In genomic region chr2:196166876-196167275, GRCh38 we compare ENCODE assay signal across 9 cellular contexts. TPM values are rescaled to one million over a fixed set of nuclear protein-coding genes. Genes with fewer than 3 reads are reported as not detected.
DNase-seq lines count a peak whose midpoint lies in the region; ATAC-seq, FAIRE-seq and TF ChIP-seq lines count a peak whose summit lies in the region.
"Had no signal": no experiment of that assay in that cellular context is flagged by ENCODE, and none has a peak within 500 bp of the region (broad histone marks: within the 10 kb centered on the region; RNA-seq: fewer than 3 reads in every experiment).

No MANE protein-coding gene starts in this region.

- H3K4me1 ChIP-seq in SJCRH30 (peaks cover 38% of the 10 kb centered on the region), upper lobe of left lung (peaks cover 0 to 27% (median 12%) of the 10 kb centered on the region in 4 donors)

- H3K4me1 Mint-ChIP-seq in activated T-cell treated with anti-CD3 and anti-CD28 coated beads, Interleukin-2, amount 50 U/mL, for 72 hours (ENCODE audit: low read depth): peaks cover 41% of the 10 kb centered on the region

- no peaks in the 10 kb centered on the region for H3K9me3 ChIP-seq in SJCRH30 (replicated peaks)
- no peaks in the 10 kb centered on the region for H3K9me3 ChIP-seq in upper lobe of left lung

- H3K27me3 ChIP-seq in SJCRH30: no peaks in the 10 kb centered on the region
- H3K27me3 ChIP-seq in upper lobe of left lung: no peaks in the 10 kb centered on the region

- no peaks in the 10 kb centered on the region for H3K9me3 Mint-ChIP-seq in activated T-cell treated with anti-CD3 and anti-CD28 coated beads, Interleukin-2, amount 50 U/mL, for 72 hours

- H3K27me3 Mint-ChIP-seq in activated T-cell treated with anti-CD3 and anti-CD28 coated beads, Interleukin-2, amount 50 U/mL, for 72 hours (ENCODE audit: low read depth): no peaks in the 10 kb centered on the region

- FAIRE-seq in urothelium cell line (lab: Jason Lieb, UNC): no peak

- WGBS in upper lobe of left lung, 2 donors: 27 to 32% methylated on average over 1 of the region's 1 CpG

- peak overlapping the region; percentile 93 to 95 for H3K4me3 Mint-ChIP-seq in activated T-cell treated with anti-CD3 and anti-CD28 coated beads, Interleukin-2, amount 50 U/mL, for 72 hours

- TF ChIP-seq POLR2A in erythroblast (IDR thresholded peaks at IDR 0.05; ENCODE audit: low read length): no peak
- TF ChIP-seq POLR2A in upper lobe of left lung (IDR thresholded peaks at IDR 0.05): no peak

- TF ChIP-seq CTCF in upper lobe of left lung (IDR thresholded peaks at IDR 0.05): no peak

- peak in 1 of 2 donors; percentile 27 for DNase-seq in activated T-cell treated with anti-CD3 and anti-CD28 coated beads, Interleukin-2, amount 50 U/mL, for 72 hours
- DNase-seq in activated T-cell treated with anti-CD3 and anti-CD28 coated beads for 4 hours (no peak), SJCRH30 (peak; percentile 25 to 70), erythroblast (lab: John Stamatoyannopoulos, UW) (peak; percentile 8 to 12), upper lobe of left lung (no peak), epidermal melanocyte (ENCODE audit: insufficient read length, low spot score) (no peak), HK-2 (ENCODE audit: unreplicated experiment) (no peak), urothelium cell line (ENCODE audit: low spot score) (no peak)
- DNase-seq: NCI-H446 had no signal

- peaks cover 34 to 65% of the 10 kb centered on the region in 2 donors for H3K36me3 Mint-ChIP-seq in activated T-cell treated with anti-CD3 and anti-CD28 coated beads, Interleukin-2, amount 50 U/mL, for 72 hours (ENCODE audit: insufficient read depth in 2 of 2)

- peaks cover 69% of the 10 kb centered on the region for H3K36me3 ChIP-seq in SJCRH30
- H3K36me3 ChIP-seq in upper lobe of left lung: peaks cover 0 to 12% (median 2%) of the 10 kb centered on the region in 4 donors

- H3K27ac Mint-ChIP-seq in activated T-cell treated with anti-CD3 and anti-CD28 coated beads, Interleukin-2, amount 50 U/mL, for 72 hours: peak overlapping the region; percentile 89

- ATAC-seq in activated T-cell treated with anti-CD3 and anti-CD28 coated beads, Interleukin-2, amount 50 U/mL, for 72 hours (replicated peaks in 1 of 2): no peak
- no peak for ATAC-seq in upper lobe of left lung (ENCODE audit: low FRiP score in 2 of 2)

- peak overlapping the region; percentile 99 for H3K4me3 ChIP-seq in SJCRH30
- H3K4me3 ChIP-seq in upper lobe of left lung: peak overlapping the region in 2 of 4 donors; percentile 6 to 82

- H3K27ac ChIP-seq in SJCRH30: peak overlapping the region; percentile 3; the same call in 1 of the 2 replicates
- H3K27ac ChIP-seq in upper lobe of left lung: peak overlapping the region; percentile 94 to 98 (median 96)

- TF ChIP-seq EP300 in upper lobe of left lung (IDR thresholded peaks at IDR 0.05): no peak

RNA-seq across cellular contexts. Expression of gene STK17B, which starts 4.5 kb away (rescaled TPM):
- 100 to 1,000 TPM; 279 to 280 TPM for total RNA-seq in activated T-cell treated with anti-CD3 and anti-CD28 coated beads, Interleukin-2, amount 50 U/mL, for 72 hours
- 138 and 165 TPM in 2 replicates for total RNA-seq in SJCRH30 (2014; rRNA removed; shearing (Covaris generic))
- total RNA-seq in upper lobe of left lung: 100 to 1,000 TPM in 1 of 6 donors, 10 to 100 TPM in 5; 19.3 to 120 (median 53.4) TPM

Comparison
In these comparisons a context has a peak if more than half of its experiments do, and no peak if none do; other contexts are left out.
1. DNase-seq: peak in SJCRH30 (2 of 2) and erythroblast (2 of 2); none in activated T-cell treated with anti-CD3 and anti-CD28 coated beads for 4 hours (single experiment), upper lobe of left lung (0 of 2), epidermal melanocyte (single experiment), HK-2 (single experiment) and urothelium cell line (single experiment).